ENCODE assay signal across 14 cellular contexts in genomic region chr13:91922969-91923592, GRCh38.
A peak's percentile ranks its signal among the peaks of the same experiment; 100 is the strongest.
DNase-seq lines count a peak whose midpoint lies in the region; ATAC-seq, FAIRE-seq and TF ChIP-seq lines count a peak whose summit lies in the region.
"Had no signal": no experiment of that assay in that cellular context is flagged by ENCODE, and none has a peak within 500 bp of the region (broad histone marks: within the 10 kb centered on the region; RNA-seq: fewer than 3 reads in every experiment).

No MANE protein-coding gene starts in this region.

- no peak overlapping the region for H2AK5ac ChIP-seq in H1 (ENCODE audit: low read depth, low read length)

- H2BK20ac ChIP-seq in H1 (ENCODE audit: low read length): no peak overlapping the region

- H3K4me3 ChIP-seq in SK-N-SH (ENCODE audit: low read depth in 2 of 2, low read length in 1 of 2) (no peak overlapping the region; a peak in 1 of 4 replicates), H1 (ENCODE audit: extremely low read depth in 1 of 4, insufficient read depth in 2 of 4, low read depth in 3 of 4, low read length in 4 of 4) (no peak overlapping the region)
- H3K4me3 ChIP-seq in naive thymus-derived CD4-positive, alpha-beta T cell (ENCODE audit: low read length): no peak overlapping the region
- H3K4me3 ChIP-seq: mucosa of descending colon, upper lobe of right lung had no signal

- no peaks in the 10 kb centered on the region for H3K79me1 ChIP-seq in H1 (ENCODE audit: low read depth, low read length)

- no peak overlapping the region for H4K5ac ChIP-seq in H1 (ENCODE audit: insufficient read length, low read depth, low read length)

- H3K18ac ChIP-seq in H1 (ENCODE audit: extremely low read depth, low read length): no peak overlapping the region

- no peak overlapping the region for H2BK12ac ChIP-seq in H1 (ENCODE audit: low read depth, low read length)

- no peak overlapping the region for H2BK5ac ChIP-seq in H1 (ENCODE audit: low read depth, low read length)

- no peaks in the 10 kb centered on the region for H3F3A ChIP-seq in SK-N-SH (replicated peaks; ENCODE audit: insufficient read depth)

- ATAC-seq in SK-N-SH treated with all-trans-retinoic acid at 6 μM for 48 hours: no peak
- ATAC-seq in naive thymus-derived CD4-positive, alpha-beta T cell: no peak
- ATAC-seq: mucosa of descending colon, upper lobe of right lung had no signal

- H3K27me3 ChIP-seq in SK-N-SH (ENCODE audit: insufficient read depth) (no peaks in the 10 kb centered on the region), H1 (replicated peaks in 1 of 4; ENCODE audit: control insufficient read depth in 3 of 4, extremely low read depth in 1 of 4, insufficient read depth in 3 of 4, low read length in 3 of 4) (no peaks in the 10 kb centered on the region)
- H3K27me3 ChIP-seq in naive thymus-derived CD4-positive, alpha-beta T cell (ENCODE audit: control insufficient read depth in 2 of 2, insufficient read depth in 2 of 2, low read length in 2 of 2): no peaks in the 10 kb centered on the region
- H3K27me3 ChIP-seq: upper lobe of right lung had no signal

- DNase-seq in SK-N-SH (peak; percentile 6), NCI-H82 (lab: John Stamatoyannopoulos, UW) (peak; percentile 64), H1 (ENCODE audit: low read depth in 1 of 2, low spot score in 2 of 2) (no peak), renal cortical epithelial cell (ENCODE audit: low read depth) (peak; percentile 27), amniotic stem cell (lab: John Stamatoyannopoulos, UW) (no peak), NCI-H2081 (lab: John Stamatoyannopoulos, UW) (no peak)
- DNase-seq in naive thymus-derived CD4-positive, alpha-beta T cell: no peak
- DNase-seq: activated CD4-positive, CD25-positive, alpha-beta regulatory T cell treated with anti-CD3 and anti-CD28 coated beads, Interleukin-2, amount 50 U/mL, for 72 hours; activated T-cell treated with anti-CD3 and anti-CD28 coated beads, Interleukin-2, amount 50 U/mL, for 24 hours; mucosa of descending colon; NCI-H1436; upper lobe of right lung had no signal

- H3K4me1 ChIP-seq in SK-N-SH (ENCODE audit: control insufficient read depth in 1 of 2, insufficient read depth in 2 of 2, low read depth in 1 of 2, low read length in 1 of 2) (no peaks in the 10 kb centered on the region), H1 (replicated peaks in 1 of 4; ENCODE audit: control insufficient read depth in 3 of 4, insufficient read depth in 4 of 4, low read length in 3 of 4) (no peaks in the 10 kb centered on the region)
- no peaks in the 10 kb centered on the region for H3K4me1 ChIP-seq in naive thymus-derived CD4-positive, alpha-beta T cell (ENCODE audit: control insufficient read depth in 2 of 2, insufficient read depth in 2 of 2, low read length in 2 of 2)
- H3K4me1 ChIP-seq: upper lobe of right lung had no signal

- H3K27ac Mint-ChIP-seq in naive thymus-derived CD4-positive, alpha-beta T cell: no peak overlapping the region
- H3K27ac Mint-ChIP-seq: activated T-cell treated with anti-CD3 and anti-CD28 coated beads, Interleukin-2, amount 50 U/mL, for 24 hours had no signal

- no peak for TF ChIP-seq POLR2A in H1 (IDR thresholded peaks at IDR 0.05; ENCODE audit: control extremely low read depth in 1 of 2, low read depth in 2 of 2, low read length in 2 of 2)

- no peak overlapping the region for H3K4me2 ChIP-seq in SK-N-SH
- no peak overlapping the region for H3K4me2 ChIP-seq in H1 (ENCODE audit: insufficient read depth in 1 of 2, low read depth in 2 of 2, low read length in 2 of 2)

- TF ChIP-seq EP300 in SK-N-SH (IDR thresholded peaks at IDR 0.05; ENCODE audit: borderline replicate concordance in 1 of 2, low read depth in 1 of 2, low read length in 1 of 2) (no peak), H1 (IDR thresholded peaks at IDR 0.05; ENCODE audit: borderline replicate concordance in 1 of 2, low read depth in 2 of 2, low read length in 2 of 2) (no peak)

- H3K36me3 ChIP-seq in SK-N-SH (replicated peaks in 1 of 2; ENCODE audit: control insufficient read depth in 1 of 2, insufficient read depth in 2 of 2, low read length in 1 of 2) (no peaks in the 10 kb centered on the region), H1 (ENCODE audit: control insufficient read depth in 2 of 4, insufficient read depth in 4 of 4, low read length in 3 of 4) (no peaks in the 10 kb centered on the region)
- H3K36me3 ChIP-seq in naive thymus-derived CD4-positive, alpha-beta T cell (ENCODE audit: control insufficient read depth in 2 of 3, insufficient read depth in 3 of 3, low read length in 3 of 3): no peaks in the 10 kb centered on the region
- H3K36me3 ChIP-seq: upper lobe of right lung had no signal

- POLR2A ChIA-PET in SK-N-SH (lab: Yijun Ruan, JAX): no interaction called here
- POLR2A ChIA-PET in H1 (lab: Charles Lee; ENCODE audit: partially characterized antibody): no interaction called here
- POLR2A ChIA-PET in naive thymus-derived CD4-positive, alpha-beta T cell (lab: Charles Lee): no interaction called here

- H3K23ac ChIP-seq in H1 (ENCODE audit: insufficient read length): no peak overlapping the region

- no peak overlapping the region for H4K91ac ChIP-seq in H1 (replicated peaks; ENCODE audit: insufficient read length, low read length)

- H2BK15ac ChIP-seq in H1 (ENCODE audit: low read length): no peak overlapping the region

- no peaks in the 10 kb centered on the region for H3K23me2 ChIP-seq in H1 (ENCODE audit: low read depth, low read length)

- H3K27ac ChIP-seq in SK-N-SH (ENCODE audit: low read depth in 2 of 2, low read length in 1 of 2) (no peak overlapping the region), H1 (ENCODE audit: low read depth, low read length) (no peak overlapping the region)
- H3K27ac ChIP-seq in naive thymus-derived CD4-positive, alpha-beta T cell (ENCODE audit: low read depth, low read length): no peak overlapping the region
- H3K27ac ChIP-seq: upper lobe of right lung had no signal

- no peaks in the 10 kb centered on the region for H3K27me3 Mint-ChIP-seq in naive thymus-derived CD4-positive, alpha-beta T cell
- H3K27me3 Mint-ChIP-seq: activated T-cell treated with anti-CD3 and anti-CD28 coated beads, Interleukin-2, amount 50 U/mL, for 24 hours had no signal

- H4K20me1 ChIP-seq in SK-N-SH (ENCODE audit: insufficient read depth) (no peaks in the 10 kb centered on the region), H1 (replicated peaks in 1 of 2; ENCODE audit: control insufficient read depth in 1 of 2, insufficient read depth in 2 of 2, low read length in 2 of 2) (no peaks in the 10 kb centered on the region)

- H3K9me3 ChIP-seq in SK-N-SH (no peaks in the 10 kb centered on the region; the same call in 1 of the 2 replicates), H1 (ENCODE audit: insufficient read depth in 2 of 2, low read depth in 1 of 2, low read length in 1 of 2) (no peaks in the 10 kb centered on the region)
- no peaks in the 10 kb centered on the region for H3K9me3 ChIP-seq in naive thymus-derived CD4-positive, alpha-beta T cell (ENCODE audit: control insufficient read depth in 2 of 3, low read length in 3 of 3)
- H3K9me3 ChIP-seq: mucosa of descending colon, upper lobe of right lung had no signal

- WGBS in SK-N-SH (ENCODE audit: low lambda C conversion rate): 82% methylated on average over 6 of the region's 6 CpGs
- 87% methylated on average over 6 of the region's 6 CpGs; no CpG with 5 or more reads in 1 of the 2 experiments for WGBS in H1 (ENCODE audit: extremely low coverage in 1 of 2, insufficient coverage in 1 of 2, insufficient read length in 1 of 2, insufficient replicate concordance in 2 of 2, low coverage in 1 of 2, low lambda C conversion rate in 2 of 2, missing lambda C conversion rate in 1 of 2), 2 experiments

- TF ChIP-seq RAD21 in SK-N-SH (IDR thresholded peaks at IDR 0.05; ENCODE audit: low read length) (peak; percentile 3; the same call in 1 of the 2 replicates), H1 (IDR thresholded peaks at IDR 0.05 in 1 of 2, conservative IDR thresholded peaks at IDR 0.05 in 1 of 2; ENCODE audit: low read depth in 2 of 2, low read length in 2 of 2) (peak; percentile 29 to 52)

- H2AFZ ChIP-seq in SK-N-SH (ENCODE audit: low read depth) (no peak overlapping the region), H1 (ENCODE audit: low read length) (no peak overlapping the region)

- H3K14ac ChIP-seq in H1 (ENCODE audit: insufficient read length): no peak overlapping the region

- no peak overlapping the region for H3K56ac ChIP-seq in H1 (replicated peaks; ENCODE audit: insufficient read length, low read depth, low read length)

- no peak overlapping the region for H3K9ac ChIP-seq in SK-N-SH
- H3K9ac ChIP-seq in H1 (replicated peaks in 1 of 4; ENCODE audit: extremely low read depth in 1 of 4, low read depth in 3 of 4, low read length in 3 of 4): no peak overlapping the region

- H3K36me3 Mint-ChIP-seq in naive thymus-derived CD4-positive, alpha-beta T cell: no peaks in the 10 kb centered on the region

- FAIRE-seq in H1 (lab: Jason Lieb, UNC): peak; percentile 45
- FAIRE-seq: islet of Langerhans had no signal

- CTCF ChIA-PET in SK-N-SH (lab: Yijun Ruan, JAX): no interaction called here
- CTCF ChIA-PET in H1 (lab: Charles Lee; ENCODE audit: partially characterized antibody): interaction anchor here (0.8 to 1.4 kb wide), 3 partner anchors 11 to 24 kb away, joined by 3 to 5 read pairs (median 4); no protein-coding TSS in a partner anchor
- CTCF ChIA-PET in naive thymus-derived CD4-positive, alpha-beta T cell (lab: Charles Lee): no interaction called here

- H3K4me1 Mint-ChIP-seq in naive thymus-derived CD4-positive, alpha-beta T cell: no peaks in the 10 kb centered on the region

- no peak overlapping the region for H2BK120ac ChIP-seq in H1 (replicated peaks; ENCODE audit: low read depth, low read length)

- H3K9me2 ChIP-seq in SK-N-SH: no peaks in the 10 kb centered on the region; the same call in 1 of the 2 replicates

- intact Hi-C loops in naive thymus-derived CD4-positive, alpha-beta T cell (cut with micrococcal nuclease): no loop called here

- peak; percentile 33; the same call in 1 of the 2 replicates for TF ChIP-seq CTCF in SK-N-SH (IDR thresholded peaks at IDR 0.05)
- peak in 2 of 3 experiments; percentile 3 to 62; a peak in 2 of 4 replicates for TF ChIP-seq CTCF in H1 (IDR thresholded peaks at IDR 0.05; ENCODE audit: control extremely low read depth in 1 of 3, insufficient read depth in 1 of 3, low read depth in 1 of 3, low read length in 3 of 3)

- no peak overlapping the region for H3K4me3 Mint-ChIP-seq in naive thymus-derived CD4-positive, alpha-beta T cell
- H3K4me3 Mint-ChIP-seq: activated T-cell treated with anti-CD3 and anti-CD28 coated beads, Interleukin-2, amount 50 U/mL, for 24 hours had no signal

- H3K9me3 Mint-ChIP-seq in naive thymus-derived CD4-positive, alpha-beta T cell: peaks cover 0 to 22% (median 3%) of the 10 kb centered on the region in 11 donors

- H4K8ac ChIP-seq in H1 (ENCODE audit: extremely low read depth, insufficient read depth, low read length): no peak overlapping the region

- H3K79me2 ChIP-seq in SK-N-SH (ENCODE audit: insufficient read depth): no peaks in the 10 kb centered on the region
- H3K79me2 ChIP-seq in H1 (ENCODE audit: control insufficient read depth in 1 of 2, insufficient read depth in 2 of 2, low read length in 2 of 2): no peaks in the 10 kb centered on the region

- no peak overlapping the region for H3K4ac ChIP-seq in H1 (replicated peaks; ENCODE audit: insufficient read length, low read depth, low read length)

TF ChIP-seq in SK-N-SH treated with all-trans-retinoic acid at 6 μM for 48 hours, 23 proteins besides CTCF, POLR2A, EP300 and RAD21 (continues in another document):
- no peak for TF ChIP-seq SNAI2 (CRISPR knock-in tag; IDR thresholded peaks at IDR 0.05)

Comparison
In these comparisons a context has a peak if more than half of its experiments do, and no peak if none do; other contexts are left out.
1. DNase-seq: peak in SK-N-SH (single experiment), NCI-H82 (single experiment) and renal cortical epithelial cell (single experiment); none in H1 (0 of 2), naive thymus-derived CD4-positive, alpha-beta T cell (0 of 9), amniotic stem cell (single experiment) and NCI-H2081 (0 of 2).
2. Of the 17 proteins assayed by ChIP-seq in both H1 and SK-N-SH: peak only in H1: none; only in SK-N-SH: none; in both: CTCF and RAD21; in neither: 15.